ENCODE assay signal across 1 cellular context in the genomic region with DNA sequence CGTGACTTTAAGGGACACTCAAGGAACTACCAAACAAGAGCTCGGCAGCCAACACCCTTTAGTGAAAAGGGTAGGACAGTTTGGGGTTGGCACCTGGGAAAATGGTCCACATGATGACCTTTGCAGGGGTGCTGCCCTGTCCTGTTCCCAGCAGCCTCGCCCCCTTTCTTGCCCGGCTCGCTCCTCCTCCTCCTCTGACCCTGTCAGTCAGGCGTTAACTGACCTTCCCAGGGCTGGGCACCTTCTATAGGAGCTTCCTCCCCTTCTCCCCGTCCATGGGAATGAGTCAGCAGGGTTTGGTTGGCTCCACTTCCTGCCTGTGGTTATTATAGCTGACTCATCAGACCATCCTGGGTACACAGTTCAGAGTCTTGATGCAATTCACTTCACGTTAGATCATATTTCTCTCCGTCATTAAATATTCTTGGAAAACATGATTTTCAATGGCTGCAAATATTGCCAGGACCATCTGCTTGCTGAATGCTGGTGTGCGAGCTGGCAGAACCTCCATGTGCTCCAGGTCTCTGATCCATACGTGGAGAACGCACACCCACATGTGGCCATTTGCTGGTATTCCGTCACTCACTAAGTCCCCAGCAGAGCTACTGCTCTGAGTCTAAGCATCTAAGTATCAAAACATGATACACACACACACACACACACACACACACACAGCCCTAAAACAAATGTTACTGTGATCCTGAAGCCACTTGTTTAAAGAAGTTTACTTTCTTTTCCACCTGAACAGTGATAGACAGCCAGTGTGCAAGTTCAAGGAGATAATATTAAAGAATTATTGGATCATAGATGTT.
TF ChIP-seq lines count a peak whose summit lies in the region.

No MANE protein-coding gene starts in this region.

TF ChIP-seq in K562, 482 proteins besides CTCF, POLR2A, EP300 and RAD21 (continued from another document and continues in another):
- TF ChIP-seq TEAD4 (IDR thresholded peaks at IDR 0.05; ENCODE audit: low read length), result peak; percentile 70
- TF ChIP-seq TEAD4 (CRISPR knock-in tag; IDR thresholded peaks at IDR 0.05; ENCODE audit: borderline replicate concordance), result no peak
- TF ChIP-seq STAT5B (CRISPR knock-in tag; IDR thresholded peaks at IDR 0.05), result no peak
- TF ChIP-seq EGR1 (conservative IDR thresholded peaks at IDR 0.05), result no peak
- no peak for TF ChIP-seq CHD4 (IDR thresholded peaks at IDR 0.05; ENCODE audit: insufficient read depth, insufficient replicate concordance, low read depth, low read length, poor library complexity, severe bottlenecking)
- no peak for TF ChIP-seq SREBF2 (CRISPR knock-in tag; IDR thresholded peaks at IDR 0.05)
- TF ChIP-seq SMARCB1 (IDR thresholded peaks at IDR 0.05; ENCODE audit: insufficient read length, low read depth), result no peak
- TF ChIP-seq CBX1 (IDR thresholded peaks at IDR 0.05; ENCODE audit: low read depth), result no peak
- TF ChIP-seq SMAD4 (CRISPR knock-in tag; conservative IDR thresholded peaks at IDR 0.05), result peak; percentile 80
- peak; percentile 74; the same call in 1 of the 2 replicates for TF ChIP-seq SMAD3 (CRISPR knock-in tag; conservative IDR thresholded peaks at IDR 0.05)
- no peak for TF ChIP-seq THRAP3 (IDR thresholded peaks at IDR 0.05; ENCODE audit: borderline replicate concordance)
- TF ChIP-seq, protein P1, sequence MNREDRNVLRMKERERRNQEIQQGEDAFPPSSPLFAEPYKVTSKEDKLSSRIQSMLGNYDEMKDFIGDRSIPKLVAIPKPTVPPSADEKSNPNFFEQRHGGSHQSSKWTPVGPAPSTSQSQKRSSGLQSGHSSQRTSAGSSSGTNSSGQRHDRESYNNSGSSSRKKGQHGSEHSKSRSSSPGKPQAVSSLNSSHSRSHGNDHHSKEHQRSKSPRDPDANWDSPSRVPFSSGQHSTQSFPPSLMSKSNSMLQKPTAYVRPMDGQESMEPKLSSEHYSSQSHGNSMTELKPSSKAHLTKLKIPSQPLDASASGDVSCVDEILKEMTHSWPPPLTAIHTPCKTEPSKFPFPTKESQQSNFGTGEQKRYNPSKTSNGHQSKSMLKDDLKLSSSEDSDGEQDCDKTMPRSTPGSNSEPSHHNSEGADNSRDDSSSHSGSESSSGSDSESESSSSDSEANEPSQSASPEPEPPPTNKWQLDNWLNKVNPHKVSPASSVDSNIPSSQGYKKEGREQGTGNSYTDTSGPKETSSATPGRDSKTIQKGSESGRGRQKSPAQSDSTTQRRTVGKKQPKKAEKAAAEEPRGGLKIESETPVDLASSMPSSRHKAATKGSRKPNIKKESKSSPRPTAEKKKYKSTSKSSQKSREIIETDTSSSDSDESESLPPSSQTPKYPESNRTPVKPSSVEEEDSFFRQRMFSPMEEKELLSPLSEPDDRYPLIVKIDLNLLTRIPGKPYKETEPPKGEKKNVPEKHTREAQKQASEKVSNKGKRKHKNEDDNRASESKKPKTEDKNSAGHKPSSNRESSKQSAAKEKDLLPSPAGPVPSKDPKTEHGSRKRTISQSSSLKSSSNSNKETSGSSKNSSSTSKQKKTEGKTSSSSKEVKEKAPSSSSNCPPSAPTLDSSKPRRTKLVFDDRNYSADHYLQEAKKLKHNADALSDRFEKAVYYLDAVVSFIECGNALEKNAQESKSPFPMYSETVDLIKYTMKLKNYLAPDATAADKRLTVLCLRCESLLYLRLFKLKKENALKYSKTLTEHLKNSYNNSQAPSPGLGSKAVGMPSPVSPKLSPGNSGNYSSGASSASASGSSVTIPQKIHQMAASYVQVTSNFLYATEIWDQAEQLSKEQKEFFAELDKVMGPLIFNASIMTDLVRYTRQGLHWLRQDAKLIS (CRISPR knock-in tag; IDR thresholded peaks at IDR 0.05), result 0 out of 2 replicates have a peak, but pooled peaks have one; percentile 62
- no peak for TF ChIP-seq U2AF2 (optimal IDR thresholded peaks at IDR 0.05; ENCODE audit: low read depth, low read length)
- TF ChIP-seq U2AF1 (optimal IDR thresholded peaks at IDR 0.05; ENCODE audit: low read depth, low read length), result no peak
- TF ChIP-seq CTBP1 (IDR thresholded peaks at IDR 0.05; ENCODE audit: borderline replicate concordance), result peak; percentile 84; the same call in 1 of the 2 replicates
- TF ChIP-seq, protein P2, sequence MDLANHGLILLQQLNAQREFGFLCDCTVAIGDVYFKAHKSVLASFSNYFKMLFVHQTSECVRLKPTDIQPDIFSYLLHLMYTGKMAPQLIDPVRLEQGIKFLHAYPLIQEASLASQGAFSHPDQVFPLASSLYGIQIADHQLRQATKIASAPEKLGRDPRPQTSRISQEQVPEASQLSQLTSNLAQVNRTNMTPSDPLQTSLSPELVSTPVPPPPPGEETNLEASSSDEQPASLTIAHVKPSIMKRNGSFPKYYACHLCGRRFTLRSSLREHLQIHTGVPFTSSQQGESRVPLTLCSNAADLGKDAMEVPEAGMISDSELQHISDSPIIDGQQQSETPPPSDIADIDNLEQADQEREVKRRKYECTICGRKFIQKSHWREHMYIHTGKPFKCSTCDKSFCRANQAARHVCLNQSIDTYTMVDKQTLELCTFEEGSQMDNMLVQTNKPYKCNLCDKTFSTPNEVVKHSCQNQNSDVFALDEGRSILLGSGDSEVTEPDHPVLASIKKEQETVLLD (IDR thresholded peaks at IDR 0.05), result peak; percentile 54; the same call in 1 of the 2 replicates
- TF ChIP-seq, protein P3, sequence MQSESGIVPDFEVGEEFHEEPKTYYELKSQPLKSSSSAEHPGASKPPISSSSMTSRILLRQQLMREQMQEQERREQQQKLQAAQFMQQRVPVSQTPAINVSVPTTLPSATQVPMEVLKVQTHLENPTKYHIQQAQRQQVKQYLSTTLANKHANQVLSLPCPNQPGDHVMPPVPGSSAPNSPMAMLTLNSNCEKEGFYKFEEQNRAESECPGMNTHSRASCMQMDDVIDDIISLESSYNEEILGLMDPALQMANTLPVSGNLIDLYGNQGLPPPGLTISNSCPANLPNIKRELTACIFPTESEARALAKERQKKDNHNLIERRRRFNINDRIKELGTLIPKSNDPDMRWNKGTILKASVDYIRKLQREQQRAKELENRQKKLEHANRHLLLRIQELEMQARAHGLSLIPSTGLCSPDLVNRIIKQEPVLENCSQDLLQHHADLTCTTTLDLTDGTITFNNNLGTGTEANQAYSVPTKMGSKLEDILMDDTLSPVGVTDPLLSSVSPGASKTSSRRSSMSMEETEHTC (IDR thresholded peaks at IDR 0.05), result peak; percentile 50; the same call in 1 of the 2 replicates
- 0 out of 4 replicates have a peak, but pooled peaks have one; percentile 34 to 64 for TF ChIP-seq ARNT (IDR thresholded peaks at IDR 0.05)
- TF ChIP-seq ZBTB17 (CRISPR knock-in tag; IDR thresholded peaks at IDR 0.05), result 0 out of 2 replicates have a peak, but pooled peaks have one; percentile 38
- no peak for TF ChIP-seq POLR3G (IDR thresholded peaks at IDR 0.05; ENCODE audit: extremely low read depth, insufficient read length, insufficient replicate concordance)
- TF ChIP-seq TBP (optimal IDR thresholded peaks at IDR 0.05; ENCODE audit: low read depth, low read length), result peak; percentile 81
- TF ChIP-seq MIER1 (IDR thresholded peaks at IDR 0.05; ENCODE audit: low read depth), result no peak
- TF ChIP-seq, protein P4, sequence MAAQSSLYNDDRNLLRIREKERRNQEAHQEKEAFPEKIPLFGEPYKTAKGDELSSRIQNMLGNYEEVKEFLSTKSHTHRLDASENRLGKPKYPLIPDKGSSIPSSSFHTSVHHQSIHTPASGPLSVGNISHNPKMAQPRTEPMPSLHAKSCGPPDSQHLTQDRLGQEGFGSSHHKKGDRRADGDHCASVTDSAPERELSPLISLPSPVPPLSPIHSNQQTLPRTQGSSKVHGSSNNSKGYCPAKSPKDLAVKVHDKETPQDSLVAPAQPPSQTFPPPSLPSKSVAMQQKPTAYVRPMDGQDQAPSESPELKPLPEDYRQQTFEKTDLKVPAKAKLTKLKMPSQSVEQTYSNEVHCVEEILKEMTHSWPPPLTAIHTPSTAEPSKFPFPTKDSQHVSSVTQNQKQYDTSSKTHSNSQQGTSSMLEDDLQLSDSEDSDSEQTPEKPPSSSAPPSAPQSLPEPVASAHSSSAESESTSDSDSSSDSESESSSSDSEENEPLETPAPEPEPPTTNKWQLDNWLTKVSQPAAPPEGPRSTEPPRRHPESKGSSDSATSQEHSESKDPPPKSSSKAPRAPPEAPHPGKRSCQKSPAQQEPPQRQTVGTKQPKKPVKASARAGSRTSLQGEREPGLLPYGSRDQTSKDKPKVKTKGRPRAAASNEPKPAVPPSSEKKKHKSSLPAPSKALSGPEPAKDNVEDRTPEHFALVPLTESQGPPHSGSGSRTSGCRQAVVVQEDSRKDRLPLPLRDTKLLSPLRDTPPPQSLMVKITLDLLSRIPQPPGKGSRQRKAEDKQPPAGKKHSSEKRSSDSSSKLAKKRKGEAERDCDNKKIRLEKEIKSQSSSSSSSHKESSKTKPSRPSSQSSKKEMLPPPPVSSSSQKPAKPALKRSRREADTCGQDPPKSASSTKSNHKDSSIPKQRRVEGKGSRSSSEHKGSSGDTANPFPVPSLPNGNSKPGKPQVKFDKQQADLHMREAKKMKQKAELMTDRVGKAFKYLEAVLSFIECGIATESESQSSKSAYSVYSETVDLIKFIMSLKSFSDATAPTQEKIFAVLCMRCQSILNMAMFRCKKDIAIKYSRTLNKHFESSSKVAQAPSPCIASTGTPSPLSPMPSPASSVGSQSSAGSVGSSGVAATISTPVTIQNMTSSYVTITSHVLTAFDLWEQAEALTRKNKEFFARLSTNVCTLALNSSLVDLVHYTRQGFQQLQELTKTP (IDR thresholded peaks at IDR 0.05; ENCODE audit: low read depth in 1 of 2, partially characterized antibody in 2 of 2), result no peak
- no peak for TF ChIP-seq BRF1 (IDR thresholded peaks at IDR 0.05; ENCODE audit: borderline replicate concordance, extremely low read depth, insufficient read length)
- TF ChIP-seq, protein P5, sequence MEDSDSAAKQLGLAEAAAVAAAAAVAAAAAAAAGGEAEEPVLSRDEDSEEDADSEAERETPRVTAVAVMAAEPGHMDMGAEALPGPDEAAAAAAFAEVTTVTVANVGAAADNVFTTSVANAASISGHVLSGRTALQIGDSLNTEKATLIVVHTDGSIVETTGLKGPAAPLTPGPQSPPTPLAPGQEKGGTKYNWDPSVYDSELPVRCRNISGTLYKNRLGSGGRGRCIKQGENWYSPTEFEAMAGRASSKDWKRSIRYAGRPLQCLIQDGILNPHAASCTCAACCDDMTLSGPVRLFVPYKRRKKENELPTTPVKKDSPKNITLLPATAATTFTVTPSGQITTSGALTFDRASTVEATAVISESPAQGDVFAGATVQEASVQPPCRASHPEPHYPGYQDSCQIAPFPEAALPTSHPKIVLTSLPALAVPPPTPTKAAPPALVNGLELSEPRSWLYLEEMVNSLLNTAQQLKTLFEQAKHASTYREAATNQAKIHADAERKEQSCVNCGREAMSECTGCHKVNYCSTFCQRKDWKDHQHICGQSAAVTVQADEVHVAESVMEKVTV (CRISPR knock-in tag; IDR thresholded peaks at IDR 0.05), result peak; percentile 78
- TF ChIP-seq, protein P6, sequence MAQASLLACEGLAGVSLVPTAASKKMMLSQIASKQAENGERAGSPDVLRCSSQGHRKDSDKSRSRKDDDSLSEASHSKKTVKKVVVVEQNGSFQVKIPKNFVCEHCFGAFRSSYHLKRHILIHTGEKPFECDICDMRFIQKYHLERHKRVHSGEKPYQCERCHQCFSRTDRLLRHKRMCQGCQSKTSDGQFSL (CRISPR knock-in tag; IDR thresholded peaks at IDR 0.05), result no peak
- TF ChIP-seq, protein P6 (tag; IDR thresholded peaks at IDR 0.05), result no peak
- 0 out of 2 replicates have a peak, but pooled peaks have one; percentile 74 for TF ChIP-seq ZNF175 (CRISPR knock-in tag; IDR thresholded peaks at IDR 0.05; ENCODE audit: low read depth)
- no peak for TF ChIP-seq HNRNPH1 (optimal IDR thresholded peaks at IDR 0.05; ENCODE audit: low read depth, low read length)
- no peak; the same call in 1 of the 2 replicates for TF ChIP-seq TAL1 (IDR thresholded peaks at IDR 0.05)
- TF ChIP-seq GATA2 (CRISPR knock-in tag; IDR thresholded peaks at IDR 0.05), result no peak
- peak; percentile 84; the same call in 1 of the 2 replicates for TF ChIP-seq MTA1 (IDR thresholded peaks at IDR 0.05; ENCODE audit: borderline replicate concordance)
- TF ChIP-seq, protein P7, sequence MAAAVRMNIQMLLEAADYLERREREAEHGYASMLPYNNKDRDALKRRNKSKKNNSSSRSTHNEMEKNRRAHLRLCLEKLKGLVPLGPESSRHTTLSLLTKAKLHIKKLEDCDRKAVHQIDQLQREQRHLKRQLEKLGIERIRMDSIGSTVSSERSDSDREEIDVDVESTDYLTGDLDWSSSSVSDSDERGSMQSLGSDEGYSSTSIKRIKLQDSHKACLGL (CRISPR knock-in tag; IDR thresholded peaks at IDR 0.05; ENCODE audit: borderline replicate concordance, poor library complexity, severe bottlenecking), result no peak
- TF ChIP-seq TCF3 (CRISPR knock-in tag; IDR thresholded peaks at IDR 0.05), result peak; percentile 57
- no peak for TF ChIP-seq RFX5 (IDR thresholded peaks at IDR 0.05; ENCODE audit: low read depth, low read length)
- no peak for TF ChIP-seq ZBTB8A (IDR thresholded peaks at IDR 0.05; ENCODE audit: partially characterized antibody)
- no peak for TF ChIP-seq RBM34 (IDR thresholded peaks at IDR 0.05; ENCODE audit: borderline replicate concordance, insufficient read depth, low read length)
- TF ChIP-seq, protein P8, sequence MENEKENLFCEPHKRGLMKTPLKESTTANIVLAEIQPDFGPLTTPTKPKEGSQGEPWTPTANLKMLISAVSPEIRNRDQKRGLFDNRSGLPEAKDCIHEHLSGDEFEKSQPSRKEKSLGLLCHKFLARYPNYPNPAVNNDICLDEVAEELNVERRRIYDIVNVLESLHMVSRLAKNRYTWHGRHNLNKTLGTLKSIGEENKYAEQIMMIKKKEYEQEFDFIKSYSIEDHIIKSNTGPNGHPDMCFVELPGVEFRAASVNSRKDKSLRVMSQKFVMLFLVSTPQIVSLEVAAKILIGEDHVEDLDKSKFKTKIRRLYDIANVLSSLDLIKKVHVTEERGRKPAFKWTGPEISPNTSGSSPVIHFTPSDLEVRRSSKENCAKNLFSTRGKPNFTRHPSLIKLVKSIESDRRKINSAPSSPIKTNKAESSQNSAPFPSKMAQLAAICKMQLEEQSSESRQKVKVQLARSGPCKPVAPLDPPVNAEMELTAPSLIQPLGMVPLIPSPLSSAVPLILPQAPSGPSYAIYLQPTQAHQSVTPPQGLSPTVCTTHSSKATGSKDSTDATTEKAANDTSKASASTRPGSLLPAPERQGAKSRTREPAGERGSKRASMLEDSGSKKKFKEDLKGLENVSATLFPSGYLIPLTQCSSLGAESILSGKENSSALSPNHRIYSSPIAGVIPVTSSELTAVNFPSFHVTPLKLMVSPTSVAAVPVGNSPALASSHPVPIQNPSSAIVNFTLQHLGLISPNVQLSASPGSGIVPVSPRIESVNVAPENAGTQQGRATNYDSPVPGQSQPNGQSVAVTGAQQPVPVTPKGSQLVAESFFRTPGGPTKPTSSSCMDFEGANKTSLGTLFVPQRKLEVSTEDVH (IDR thresholded peaks at IDR 0.05; ENCODE audit: low read depth, partially characterized antibody), result peak; percentile 65
- no peak for TF ChIP-seq NUFIP1 (IDR thresholded peaks at IDR 0.05; ENCODE audit: partially characterized antibody)
